ENCODE assay signal across 21 cellular contexts in genomic region chr22:45738206-45738605, GRCh38.
"Had no signal": no experiment of that assay in that cellular context is flagged by ENCODE, and none has a peak within 500 bp of the region (broad histone marks: within the 10 kb centered on the region; RNA-seq: fewer than 3 reads in every experiment).

No MANE protein-coding gene starts in this region.

- H3K4me1 Mint-ChIP-seq: activated naive CD4-positive, alpha-beta T cell treated with anti-CD3 and anti-CD28 coated beads, Interleukin-2, amount 50 U/mL, for 24 hours; stimulated activated memory B cell treated with anti-CD40 and anti-IgM and Interleukin-4, amounts not matched to agents 10 μg/mL and 1 μg/mL and 100 μg/mL, for 72 hours had no signal

- H3K27ac ChIP-seq: adrenal gland, cardiac muscle cell, esophagus squamous epithelium, foreskin keratinocyte, pancreas, right lobe of liver, spleen, thoracic aorta, upper lobe of left lung had no signal

- H3K9me3 ChIP-seq: adrenal gland, esophagus squamous epithelium, pancreas, right lobe of liver, spleen, thoracic aorta, upper lobe of left lung had no signal

- H3K9me3 Mint-ChIP-seq: activated naive CD4-positive, alpha-beta T cell treated with anti-CD3 and anti-CD28 coated beads, Interleukin-2, amount 50 U/mL, for 24 hours; activated T-cell treated with anti-CD3 and anti-CD28 coated beads, Interleukin-2, amount 50 U/mL, for 72 hours; natural killer cell; stimulated activated memory B cell treated with anti-CD40 and anti-IgM and Interleukin-4, amounts not matched to agents 10 μg/mL and 1 μg/mL and 100 μg/mL, for 72 hours had no signal

- ATAC-seq: activated T-cell treated with anti-CD3 and anti-CD28 coated beads, Interleukin-2, amount 50 U/mL, for 72 hours; foreskin keratinocyte; left cardiac atrium; natural killer cell; pancreas; right lobe of liver; stimulated activated memory B cell treated with anti-CD40 and anti-IgM and Interleukin-4, amounts not matched to agents 10 μg/mL and 1 μg/mL and 100 μg/mL, for 72 hours had no signal

- DNase-seq: activated CD4-positive, alpha-beta T cell treated with anti-CD3 and anti-CD28 coated beads, Interleukin-2, amount 50 U/mL, for 4 hours; activated effector memory CD4-positive, alpha-beta T cell treated with anti-CD3 and anti-CD28 coated beads, Interleukin-2, amount 50 U/mL, for 16 hours; activated T-cell treated with anti-CD3 and anti-CD28 coated beads, Interleukin-2, amount 50 U/mL, for 72 hours; adrenal gland; dermis blood vessel endothelial cell; effector memory CD4-positive, alpha-beta T cell; esophagus squamous epithelium; foreskin keratinocyte; hippocampal formation; left cardiac atrium; mesendoderm; natural killer cell; pancreas; right lobe of liver; spleen; stimulated activated CD4-positive, alpha-beta T cell treated with anti-CD3 and anti-CD28 coated beads, Interleukin-4, amount 100 ng/mL, for 4 hours; upper lobe of left lung had no signal

- H3K4me3 ChIP-seq: adrenal gland, cardiac muscle cell, esophagus squamous epithelium, pancreas, right lobe of liver, spleen, thoracic aorta, upper lobe of left lung had no signal

- H3K27me3 ChIP-seq: adrenal gland, cardiac muscle cell, esophagus squamous epithelium, foreskin keratinocyte, pancreas, right lobe of liver, spleen, upper lobe of left lung had no signal

- H3K27ac Mint-ChIP-seq: activated naive CD4-positive, alpha-beta T cell treated with anti-CD3 and anti-CD28 coated beads, Interleukin-2, amount 50 U/mL, for 24 hours; activated T-cell treated with anti-CD3 and anti-CD28 coated beads, Interleukin-2, amount 50 U/mL, for 72 hours; natural killer cell; stimulated activated memory B cell treated with anti-CD40 and anti-IgM and Interleukin-4, amounts not matched to agents 10 μg/mL and 1 μg/mL and 100 μg/mL, for 72 hours had no signal

- H3K4me3 Mint-ChIP-seq: activated naive CD4-positive, alpha-beta T cell treated with anti-CD3 and anti-CD28 coated beads, Interleukin-2, amount 50 U/mL, for 24 hours; activated T-cell treated with anti-CD3 and anti-CD28 coated beads, Interleukin-2, amount 50 U/mL, for 72 hours; natural killer cell; stimulated activated memory B cell treated with anti-CD40 and anti-IgM and Interleukin-4, amounts not matched to agents 10 μg/mL and 1 μg/mL and 100 μg/mL, for 72 hours had no signal

- H3K27me3 Mint-ChIP-seq: activated naive CD4-positive, alpha-beta T cell treated with anti-CD3 and anti-CD28 coated beads, Interleukin-2, amount 50 U/mL, for 24 hours; stimulated activated memory B cell treated with anti-CD40 and anti-IgM and Interleukin-4, amounts not matched to agents 10 μg/mL and 1 μg/mL and 100 μg/mL, for 72 hours had no signal
